In the genomic region with DNA sequence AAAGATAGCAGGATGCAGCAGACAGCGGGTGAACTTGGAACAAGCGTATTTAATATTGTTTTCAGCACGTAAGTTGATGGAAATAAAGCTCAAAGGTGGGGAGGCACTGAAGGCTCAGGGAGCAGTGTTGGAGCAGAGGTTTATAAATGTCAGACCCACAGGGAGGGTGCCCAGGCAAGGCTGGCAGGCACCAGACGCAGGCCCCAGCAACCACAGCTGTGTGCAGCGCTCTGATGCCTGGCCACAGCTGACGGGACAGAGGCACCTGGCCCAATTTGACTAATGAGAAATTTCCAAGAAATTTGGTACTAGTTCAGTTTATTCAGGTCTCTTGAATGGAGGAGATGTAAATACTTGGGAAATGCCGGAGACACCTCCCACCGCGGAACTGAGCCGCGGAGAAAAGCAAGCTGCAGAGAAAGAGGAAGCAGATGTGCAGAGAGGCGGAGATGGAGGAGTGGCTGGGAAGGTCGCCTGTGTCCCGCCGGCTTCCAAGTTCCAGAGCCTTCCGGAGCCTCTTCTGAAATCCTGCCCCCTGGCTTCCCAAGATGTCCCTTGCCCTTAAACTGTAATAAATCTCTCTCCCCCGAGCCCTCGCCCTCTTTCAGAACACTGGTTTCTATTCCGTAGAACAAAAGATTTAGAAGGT, we compare ENCODE assay signal across 8 cellular contexts. TPM values are rescaled to one million over a fixed set of nuclear protein-coding genes. Genes with fewer than 3 reads are reported as not detected.
A peak's percentile ranks its signal among the peaks of the same experiment; 100 is the strongest.
DNase-seq lines count a peak whose midpoint lies in the region; ATAC-seq and TF ChIP-seq lines count a peak whose summit lies in the region.

No MANE protein-coding gene starts in this region.

- H3K27me3 ChIP-seq in neural progenitor cell, result peaks cover 15% of the 10 kb centered on the region

- H3K79me2 ChIP-seq in neural progenitor cell (ENCODE audit: low read depth), result no peaks in the 10 kb centered on the region

- peak overlapping the region; percentile 97 for H2AFZ ChIP-seq in neural progenitor cell (replicated peaks)

- intact Hi-C loops in Calu3 (cut with micrococcal nuclease; ENCODE audit: unreplicated experiment), result no loop called here

- H3K4me3 Mint-ChIP-seq in Calu3 (ENCODE audit: low read depth, unreplicated experiment) (no peak overlapping the region), neural progenitor cell (no peak overlapping the region)

- H3K4me3 ChIP-seq in fibroblast of the aortic adventitia (ENCODE audit: low read depth, low read length) (peak overlapping the region; percentile 44), neural progenitor cell (peak overlapping the region; percentile 16)

- no peak overlapping the region for H3K27ac ChIP-seq in neural progenitor cell

- CTCF ChIA-PET in Calu3 (lab: Charles Lee), result no interaction called here

- no peak for ATAC-seq in HG02759 (IDR thresholded peaks at IDR 0.05; ENCODE audit: unreplicated experiment)

- no peaks in the 10 kb centered on the region for H4K20me1 ChIP-seq in neural progenitor cell (ENCODE audit: low read depth)

- H3K9me3 Mint-ChIP-seq in Calu3 (ENCODE audit: low read depth, unreplicated experiment) (no peaks in the 10 kb centered on the region), neural progenitor cell (no peaks in the 10 kb centered on the region)

- no peaks in the 10 kb centered on the region for H3K9me3 ChIP-seq in neural progenitor cell (ENCODE audit: low read depth)

- no peaks in the 10 kb centered on the region for H3F3A ChIP-seq in neural progenitor cell (ENCODE audit: low read depth)

- H3K27me3 Mint-ChIP-seq in Calu3 (ENCODE audit: unreplicated experiment) (peaks cover 88% of the 10 kb centered on the region), neural progenitor cell (ENCODE audit: insufficient read depth, low read depth) (peaks cover 5% of the 10 kb centered on the region)

- TF ChIP-seq CTCF in Calu3 (IDR thresholded peaks at IDR 0.05; ENCODE audit: unreplicated experiment) (no peak), fibroblast of the aortic adventitia (IDR thresholded peaks at IDR 0.05; ENCODE audit: insufficient read depth, low read length) (peak; percentile 21), neural progenitor cell (IDR thresholded peaks at IDR 0.05) (peak; percentile 48)

- H3K4me1 Mint-ChIP-seq in Calu3 (ENCODE audit: low read depth, unreplicated experiment), result no peaks in the 10 kb centered on the region
- peaks cover 18% of the 10 kb centered on the region for H3K4me1 Mint-ChIP-seq in neural progenitor cell

- H3K36me3 ChIP-seq in neural progenitor cell, result no peaks in the 10 kb centered on the region

- H3K4me2 ChIP-seq in neural progenitor cell, result peak overlapping the region; percentile 65

- BruUV-seq in Calu3 (replicated peaks; lab: Mats Ljungman, UMichigan), result no TSS peak

- peaks cover 11% of the 10 kb centered on the region for H3K4me1 ChIP-seq in neural progenitor cell

- DNase-seq in Calu3, result peak; percentile 2
- DNase-seq in NCI-H1417 (lab: John Stamatoyannopoulos, UW), result peak in 2 of 3 experiments; percentile 48 to 49
- peak; percentile 30 for DNase-seq in fibroblast of the aortic adventitia (ENCODE audit: low read depth)
- DNase-seq in neural progenitor cell (ENCODE audit: low spot score), result peak; percentile 75
- no peak for DNase-seq in A172 (ENCODE audit: low spot score)
- no peak for DNase-seq in COLO668 (lab: John Stamatoyannopoulos, UW; ENCODE audit: unreplicated experiment)
- no peak for DNase-seq in DMS 273 (lab: John Stamatoyannopoulos, UW; ENCODE audit: unreplicated experiment)

- H3K36me3 Mint-ChIP-seq in Calu3 (ENCODE audit: insufficient read depth, unreplicated experiment), result no peaks in the 10 kb centered on the region
- no peaks in the 10 kb centered on the region for H3K36me3 Mint-ChIP-seq in neural progenitor cell

- H3K9ac ChIP-seq in neural progenitor cell, result no peak overlapping the region

- no peak overlapping the region for H3K27ac Mint-ChIP-seq in Calu3 (ENCODE audit: unreplicated experiment)
- peak overlapping the region; percentile 9 for H3K27ac Mint-ChIP-seq in neural progenitor cell

RNA-seq across cellular contexts. Expression of gene PLXNA4, which starts 38.3 kb away (rescaled TPM):
- total RNA-seq in Calu3 (2022) (0.24 TPM in 1 of 2 replicates, not detected in the other), fibroblast of the aortic adventitia (ENCODE audit: low replicate concordance) (3.0 and 5.5 TPM in 2 replicates), neural progenitor cell (ENCODE audit: low replicate concordance) (0.49 and 1.4 TPM in 2 replicates)
- total RNA-seq in A172 (2014; rRNA removed; shearing (Covaris generic)), result 0.22 and 0.36 TPM in 2 replicates

Comparison
In these comparisons a context has a peak if more than half of its experiments do, and no peak if none do; other contexts are left out.
1. DNase-seq: peak in Calu3 (single experiment), NCI-H1417 (2 of 3), fibroblast of the aortic adventitia (single experiment) and neural progenitor cell (single experiment); none in A172 (single experiment), COLO668 (single experiment) and DMS 273 (single experiment).